23 cellular contexts compared by ENCODE assay signal in the genomic region with DNA sequence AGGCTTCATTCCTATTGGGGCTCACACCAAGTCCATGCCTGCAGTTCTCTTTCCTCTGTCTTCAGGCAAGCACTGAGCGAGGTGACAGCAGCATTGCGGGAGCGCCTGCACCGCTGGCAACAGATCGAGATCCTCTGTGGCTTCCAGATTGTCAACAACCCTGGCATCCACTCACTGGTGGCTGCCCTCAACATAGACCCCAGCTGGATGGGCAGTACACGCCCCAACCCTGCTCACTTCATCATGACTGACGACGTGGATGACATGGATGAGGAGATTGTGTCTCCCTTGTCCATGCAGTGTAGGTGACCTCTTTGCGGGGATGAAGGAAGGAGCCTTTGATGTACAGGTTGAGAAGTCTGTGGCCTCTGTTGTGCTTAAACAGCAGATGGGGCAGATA. TPM values are rescaled to one million over a fixed set of nuclear protein-coding genes. Genes with fewer than 3 reads are reported as not detected.
DNase-seq lines count a peak whose midpoint lies in the region; ATAC-seq and TF ChIP-seq lines count a peak whose summit lies in the region.
"Had no signal": no experiment of that assay in that cellular context is flagged by ENCODE, and none has a peak within 500 bp of the region (broad histone marks: within the 10 kb centered on the region; RNA-seq: fewer than 3 reads in every experiment).

No MANE protein-coding gene starts in this region.

- H3F3A ChIP-seq in MM.1S (ENCODE audit: insufficient read depth, low read length), result no peaks in the 10 kb centered on the region

- H3K9me3 Mint-ChIP-seq in activated CD4-positive, alpha-beta T cell treated with anti-CD3 and anti-CD28 coated beads, Interleukin-2, amount 10 ng/mL, durations not matched to agents 24 days and 14 days, result no peaks in the 10 kb centered on the region
- no peaks in the 10 kb centered on the region for H3K9me3 Mint-ChIP-seq in T-cell
- H3K9me3 Mint-ChIP-seq in stimulated activated effector memory CD8-positive, alpha-beta T cell treated with anti-CD3 and anti-CD28 coated beads, Interleukin-12 subunit alpha, Interleukin-12 subunit beta, amount 100 ng/mL, for 72 hours, result no peaks in the 10 kb centered on the region

- H3K4me3 Mint-ChIP-seq in activated CD4-positive, alpha-beta T cell treated with anti-CD3 and anti-CD28 coated beads, Interleukin-2, amount 10 ng/mL, durations not matched to agents 24 days and 14 days, result no peak overlapping the region
- no peak overlapping the region for H3K4me3 Mint-ChIP-seq in T-cell
- no peak overlapping the region for H3K4me3 Mint-ChIP-seq in stimulated activated effector memory CD8-positive, alpha-beta T cell treated with anti-CD3 and anti-CD28 coated beads, Interleukin-12 subunit alpha, Interleukin-12 subunit beta, amount 100 ng/mL, for 72 hours

- H3K9me3 ChIP-seq in esophagus muscularis mucosa (no peaks in the 10 kb centered on the region), MM.1S (replicated peaks; ENCODE audit: insufficient read depth, low read length) (no peaks in the 10 kb centered on the region)

- peaks cover 43 to 78% (median 58%) of the 10 kb centered on the region in 4 donors for H3K36me3 ChIP-seq in esophagus muscularis mucosa
- H3K36me3 ChIP-seq in MM.1S (replicated peaks; ENCODE audit: insufficient read depth, low read length), result 0 out of 2 replicates have a peak, but pooled peaks cover 4% of the 10 kb centered on the region

- H3K27me3 Mint-ChIP-seq in activated CD4-positive, alpha-beta T cell treated with anti-CD3 and anti-CD28 coated beads, Interleukin-2, amount 10 ng/mL, durations not matched to agents 24 days and 14 days, result no peaks in the 10 kb centered on the region
- no peaks in the 10 kb centered on the region for H3K27me3 Mint-ChIP-seq in T-cell

- no peak overlapping the region for H2AFZ ChIP-seq in MM.1S (ENCODE audit: low read length)

- CTCF ChIA-PET in T-cell (lab: Charles Lee), result interaction anchor here (0.7 to 1.8 kb wide), 2 partner anchors 10 to 11 kb away, joined by 3 to 7 read pairs; no protein-coding TSS in a partner anchor

- no peak overlapping the region for H3K9ac ChIP-seq in MM.1S (ENCODE audit: low read length)

- peaks cover 54% of the 10 kb centered on the region for H3K36me3 Mint-ChIP-seq in activated CD4-positive, alpha-beta T cell treated with anti-CD3 and anti-CD28 coated beads, Interleukin-2, amount 10 ng/mL, durations not matched to agents 24 days and 14 days (ENCODE audit: low read depth)
- peaks cover 54% of the 10 kb centered on the region for H3K36me3 Mint-ChIP-seq in T-cell
- peaks cover 55% of the 10 kb centered on the region for H3K36me3 Mint-ChIP-seq in stimulated activated effector memory CD8-positive, alpha-beta T cell treated with anti-CD3 and anti-CD28 coated beads, Interleukin-12 subunit alpha, Interleukin-12 subunit beta, amount 100 ng/mL, for 72 hours

- TF ChIP-seq EP300 in esophagus muscularis mucosa (IDR thresholded peaks at IDR 0.05), result no peak

- peak overlapping the region; percentile 30 for H3K27ac Mint-ChIP-seq in activated CD4-positive, alpha-beta T cell treated with anti-CD3 and anti-CD28 coated beads, Interleukin-2, amount 10 ng/mL, durations not matched to agents 24 days and 14 days
- H3K27ac Mint-ChIP-seq in T-cell, result peak overlapping the region; percentile 32 to 62
- H3K27ac Mint-ChIP-seq in stimulated activated effector memory CD8-positive, alpha-beta T cell treated with anti-CD3 and anti-CD28 coated beads, Interleukin-12 subunit alpha, Interleukin-12 subunit beta, amount 100 ng/mL, for 72 hours, result peak overlapping the region; percentile 63

- no peaks in the 10 kb centered on the region for H3K9me2 ChIP-seq in MM.1S (replicated peaks; ENCODE audit: insufficient read depth, low read length)

- H3K79me2 ChIP-seq in MM.1S (ENCODE audit: low read length), result no peaks in the 10 kb centered on the region

- DNase-seq in activated CD4-positive, alpha-beta T cell treated with anti-CD3 and anti-CD28 coated beads, Interleukin-2, amount 10 ng/mL, durations not matched to agents 24 days and 14 days, result no peak
- DNase-seq in activated CD4-positive, alpha-beta T cell treated with anti-CD3 and anti-CD28 coated beads, Interleukin-2, amount 50 U/mL, for 4 hours, result no peak
- DNase-seq in T-cell, result no peak
- DNase-seq in esophagus muscularis mucosa (ENCODE audit: extremely low spot score), result peak; percentile 53
- no peak for DNase-seq in stimulated activated effector memory CD8-positive, alpha-beta T cell treated with anti-CD3 and anti-CD28 coated beads, Interleukin-12 subunit alpha, Interleukin-12 subunit beta, amount 100 ng/mL, for 72 hours (ENCODE audit: low spot score in 2 of 2)
- no peak for DNase-seq in MM.1S
- no peak for DNase-seq in cardiac septum (ENCODE audit: low spot score)
- DNase-seq: AML-193, COR-L47, DMS 273 treated with DMSO at 0.1 percent for 48 hours, DND-41, KBM-7, NCI-H1092, NCI-H1436, NCI-H187 treated with DMSO at 0.1 percent for 48 hours, NCI-H2107, NCI-H446 treated with DMSO at 0.1 percent for 48 hours, NCI-H526 treated with DMSO at 0.1 percent for 48 hours, PC-3, Right ventricle myocardium superior had no signal

- no peak for TF ChIP-seq POLR2A in esophagus muscularis mucosa (IDR thresholded peaks at IDR 0.05; ENCODE audit: low read depth)

- H4K20me1 ChIP-seq in MM.1S (ENCODE audit: insufficient read depth, low read length), result no peaks in the 10 kb centered on the region

- POLR2A ChIA-PET in T-cell (lab: Charles Lee), result no interaction called here

- H3K27ac ChIP-seq in esophagus muscularis mucosa (replicated peaks in 1 of 4) (no peak overlapping the region), MM.1S (ENCODE audit: low read length) (no peak overlapping the region)
- H3K27ac ChIP-seq: C4-2B had no signal

- TF ChIP-seq CTCF in esophagus muscularis mucosa (IDR thresholded peaks at IDR 0.05) (no peak), MM.1S (IDR thresholded peaks at IDR 0.05; ENCODE audit: low read length) (no peak)

- intact Hi-C loops in activated CD4-positive, alpha-beta T cell treated with anti-CD3 and anti-CD28 coated beads, Interleukin-2, amount 10 ng/mL, durations not matched to agents 24 days and 14 days (cut with micrococcal nuclease), result no loop called here
- intact Hi-C loops in esophagus muscularis mucosa (cut with DNase I), result no loop called here
- intact Hi-C loops in cardiac septum (cut with DNase I), result no loop called here

- 88% methylated on average over 9 of the region's 9 CpGs for WGBS in esophagus muscularis mucosa

- peaks cover 20% of the 10 kb centered on the region for H3K4me1 Mint-ChIP-seq in activated CD4-positive, alpha-beta T cell treated with anti-CD3 and anti-CD28 coated beads, Interleukin-2, amount 10 ng/mL, durations not matched to agents 24 days and 14 days
- peaks cover 18 to 29% (median 23%) of the 10 kb centered on the region in 3 donors for H3K4me1 Mint-ChIP-seq in T-cell
- peaks cover 17% of the 10 kb centered on the region for H3K4me1 Mint-ChIP-seq in stimulated activated effector memory CD8-positive, alpha-beta T cell treated with anti-CD3 and anti-CD28 coated beads, Interleukin-12 subunit alpha, Interleukin-12 subunit beta, amount 100 ng/mL, for 72 hours

- no peaks in the 10 kb centered on the region for H3K27me3 ChIP-seq in esophagus muscularis mucosa
- H3K27me3 ChIP-seq in MM.1S (replicated peaks; ENCODE audit: insufficient read depth, low read length), result no peaks in the 10 kb centered on the region

- H3K4me3 ChIP-seq in esophagus muscularis mucosa, result no peak overlapping the region
- H3K4me3 ChIP-seq in MM.1S (ENCODE audit: low read length), result no peak overlapping the region

- H3K4me1 ChIP-seq in esophagus muscularis mucosa, result no peaks in the 10 kb centered on the region
- no peaks in the 10 kb centered on the region for H3K4me1 ChIP-seq in MM.1S (ENCODE audit: low read length)

- no peak for ATAC-seq in T-cell (replicated peaks in 1 of 4)
- ATAC-seq in stimulated activated effector memory CD8-positive, alpha-beta T cell treated with anti-CD3 and anti-CD28 coated beads, Interleukin-12 subunit alpha, Interleukin-12 subunit beta, amount 100 ng/mL, for 72 hours, result no peak
- no peak for ATAC-seq in HG02798 (IDR thresholded peaks at IDR 0.05; ENCODE audit: poor library complexity, unreplicated experiment)
- ATAC-seq: HCT116, PC-3 had no signal

- H3K4me2 ChIP-seq in MM.1S (ENCODE audit: low read depth, low read length), result no peak overlapping the region

RNA-seq across cellular contexts. Expression of gene RRM1, which starts 11.4 kb away (rescaled TPM):
- total RNA-seq in activated CD4-positive, alpha-beta T cell treated with anti-CD3 and anti-CD28 coated beads, Interleukin-2, amount 10 ng/mL, durations not matched to agents 24 days and 14 days, result 166 and 184 TPM in 2 replicates
- total RNA-seq in T-cell (10 to 100 TPM; 27.4 to 50.8 (median 36.1) TPM), esophagus muscularis mucosa (10 to 100 TPM; 26.6 to 44.0 (median 41.0) TPM), cardiac septum (33.9 TPM)
